In genomic region chr2:54573532-54573915, GRCh38 we compare ENCODE assay signal across 9 cellular contexts.
DNase-seq lines count a peak whose midpoint lies in the region; ATAC-seq and TF ChIP-seq lines count a peak whose summit lies in the region.
"Had no signal": no experiment of that assay in that cellular context is flagged by ENCODE, and none has a peak within 500 bp of the region (broad histone marks: within the 10 kb centered on the region; RNA-seq: fewer than 3 reads in every experiment).

No MANE protein-coding gene starts in this region.

- H3K27me3 Mint-ChIP-seq in activated CD4-positive, alpha-beta T cell treated with anti-CD3 and anti-CD28 coated beads, Interleukin-2, amount 10 ng/mL, durations not matched to agents 24 days and 14 days = no peaks in the 10 kb centered on the region
- H3K27me3 Mint-ChIP-seq in activated CD8-positive, alpha-beta T cell treated with anti-CD3 and anti-CD28 coated beads, Interleukin-2, amount 10 ng/mL, durations not matched to agents 7 days and 5 days (ENCODE audit: low read depth) = no peaks in the 10 kb centered on the region

- H3K27me3 ChIP-seq in left lung (no peaks in the 10 kb centered on the region), subcutaneous abdominal adipose tissue (ENCODE audit: control insufficient read depth in 5 of 5, insufficient read depth in 4 of 5, low read length in 5 of 5) (no peaks in the 10 kb centered on the region)

- H3K4me1 ChIP-seq in left lung (peaks cover 65 to 100% of the 10 kb centered on the region in 2 donors), subcutaneous abdominal adipose tissue (ENCODE audit: control insufficient read depth in 5 of 5, insufficient read depth in 5 of 5, low read length in 5 of 5) (peaks cover 24 to 94% (median 83%) of the 10 kb centered on the region in 5 donors)

- intact Hi-C loops in activated CD4-positive, alpha-beta T cell treated with anti-CD3 and anti-CD28 coated beads, Interleukin-2, amount 10 ng/mL, durations not matched to agents 24 days and 14 days (cut with micrococcal nuclease) = loop anchor here (5.0 kb wide), 4 partner anchors 479 to 1044 kb away; partner anchors contain the start of genes PPP4R3B and RTN4
- intact Hi-C loops in left lung (cut with DNase I) = no loop called here

- peak overlapping the region; percentile 87 for H3K4me3 Mint-ChIP-seq in activated CD4-positive, alpha-beta T cell treated with anti-CD3 and anti-CD28 coated beads, Interleukin-2, amount 10 ng/mL, durations not matched to agents 24 days and 14 days
- H3K4me3 Mint-ChIP-seq in activated CD8-positive, alpha-beta T cell treated with anti-CD3 and anti-CD28 coated beads, Interleukin-2, amount 10 ng/mL, durations not matched to agents 7 days and 5 days = peak overlapping the region; percentile 72

- peak overlapping the region; percentile 75 to 83 for H3K27ac ChIP-seq in left lung
- H3K27ac ChIP-seq in subcutaneous abdominal adipose tissue (ENCODE audit: low read depth, low read length) = peak overlapping the region; percentile 80

- no peak for ATAC-seq in activated CD8-positive, alpha-beta T cell treated with anti-CD3 and anti-CD28 coated beads, Interleukin-2, amount 10 ng/mL, durations not matched to agents 7 days and 5 days
- ATAC-seq in left lung (no peak), GM18498 (IDR thresholded peaks at IDR 0.05; ENCODE audit: unreplicated experiment) (no peak)

- H3K36me3 ChIP-seq in left lung = no peaks in the 10 kb centered on the region
- H3K36me3 ChIP-seq in subcutaneous abdominal adipose tissue (ENCODE audit: control insufficient read depth in 5 of 5, insufficient read depth in 5 of 5, low read length in 5 of 5) = peaks cover 0 to 9% (median 4%) of the 10 kb centered on the region in 5 donors

- DNase-seq in activated CD4-positive, alpha-beta T cell treated with anti-CD3 and anti-CD28 coated beads, Interleukin-2, amount 10 ng/mL, durations not matched to agents 24 days and 14 days = no peak
- no peak for DNase-seq in activated CD4-positive, alpha-beta T cell treated with anti-CD3 and anti-CD28 coated beads for 1 hour
- DNase-seq in activated CD8-positive, alpha-beta T cell treated with anti-CD3 and anti-CD28 coated beads, Interleukin-2, amount 10 ng/mL, durations not matched to agents 7 days and 5 days = no peak
- DNase-seq in left lung = no peak
- no peak for DNase-seq in stimulated activated CD4-positive, alpha-beta T cell treated with anti-CD3 and anti-CD28 coated beads, Interleukin-4, amount 100 ng/mL, for 24 hours
- DNase-seq in NCI-H1105 (lab: John Stamatoyannopoulos, UW) = no peak
- DNase-seq: cerebellar nuclear complex had no signal

- no peak overlapping the region for H3K4me3 ChIP-seq in left lung
- no peak overlapping the region for H3K4me3 ChIP-seq in subcutaneous abdominal adipose tissue (ENCODE audit: low read depth in 1 of 5, low read length in 5 of 5)

- H3K9me3 ChIP-seq in left lung = no peaks in the 10 kb centered on the region
- H3K9me3 ChIP-seq in subcutaneous abdominal adipose tissue (ENCODE audit: control insufficient read depth in 5 of 5, low read length in 5 of 5) = no peaks in the 10 kb centered on the region

- H3K9ac ChIP-seq in subcutaneous abdominal adipose tissue (ENCODE audit: low read length in 5 of 5) = peak overlapping the region in 3 of 5 donors; percentile 13 to 50 (median 20)

- H3K9me3 Mint-ChIP-seq in activated CD4-positive, alpha-beta T cell treated with anti-CD3 and anti-CD28 coated beads, Interleukin-2, amount 10 ng/mL, durations not matched to agents 24 days and 14 days = peaks cover 3% of the 10 kb centered on the region
- H3K9me3 Mint-ChIP-seq in activated CD8-positive, alpha-beta T cell treated with anti-CD3 and anti-CD28 coated beads, Interleukin-2, amount 10 ng/mL, durations not matched to agents 7 days and 5 days (ENCODE audit: insufficient read depth) = no peaks in the 10 kb centered on the region

- peaks cover 14% of the 10 kb centered on the region for H3K36me3 Mint-ChIP-seq in activated CD4-positive, alpha-beta T cell treated with anti-CD3 and anti-CD28 coated beads, Interleukin-2, amount 10 ng/mL, durations not matched to agents 24 days and 14 days (ENCODE audit: low read depth)
- H3K36me3 Mint-ChIP-seq in activated CD8-positive, alpha-beta T cell treated with anti-CD3 and anti-CD28 coated beads, Interleukin-2, amount 10 ng/mL, durations not matched to agents 7 days and 5 days (ENCODE audit: low read depth) = peaks cover 39% of the 10 kb centered on the region

- TF ChIP-seq CTCF in left lung (IDR thresholded peaks at IDR 0.05) = no peak

- peaks cover 88% of the 10 kb centered on the region for H3K4me1 Mint-ChIP-seq in activated CD4-positive, alpha-beta T cell treated with anti-CD3 and anti-CD28 coated beads, Interleukin-2, amount 10 ng/mL, durations not matched to agents 24 days and 14 days
- H3K4me1 Mint-ChIP-seq in activated CD8-positive, alpha-beta T cell treated with anti-CD3 and anti-CD28 coated beads, Interleukin-2, amount 10 ng/mL, durations not matched to agents 7 days and 5 days (ENCODE audit: low read depth) = peaks cover 97% of the 10 kb centered on the region

- H3K27ac Mint-ChIP-seq in activated CD4-positive, alpha-beta T cell treated with anti-CD3 and anti-CD28 coated beads, Interleukin-2, amount 10 ng/mL, durations not matched to agents 24 days and 14 days = peak overlapping the region; percentile 96
- H3K27ac Mint-ChIP-seq in activated CD8-positive, alpha-beta T cell treated with anti-CD3 and anti-CD28 coated beads, Interleukin-2, amount 10 ng/mL, durations not matched to agents 7 days and 5 days = peak overlapping the region; percentile 84

- POLR2A ChIA-PET in activated CD8-positive, alpha-beta T cell treated with anti-CD3 and anti-CD28 coated beads, Interleukin-2, amount 10 ng/mL, durations not matched to agents 7 days and 5 days (lab: Charles Lee) = interaction anchor here (0.6 to 9.1 kb wide), 4 partner anchors 12 to 199 kb away, joined by 3 to 258 read pairs (median 8); no protein-coding TSS in a partner anchor

- CTCF ChIA-PET in activated CD8-positive, alpha-beta T cell treated with anti-CD3 and anti-CD28 coated beads, Interleukin-2, amount 10 ng/mL, durations not matched to agents 7 days and 5 days (lab: Charles Lee) = interaction anchor here (1.0 to 8.8 kb wide), 4 partner anchors 12 to 50 kb away, joined by 3 to 116 read pairs (median 4); no protein-coding TSS in a partner anchor
